Comparison of ENCODE assay signal across 27 cellular contexts in genomic region chr3:12147263-12147780, GRCh38. TPM values are rescaled to one million over a fixed set of nuclear protein-coding genes. Genes with fewer than 3 reads are reported as not detected.
DNase-seq lines count a peak whose midpoint lies in the region; ATAC-seq, FAIRE-seq and TF ChIP-seq lines count a peak whose summit lies in the region.
"Had no signal": no experiment of that assay in that cellular context is flagged by ENCODE, and none has a peak within 500 bp of the region (broad histone marks: within the 10 kb centered on the region; RNA-seq: fewer than 3 reads in every experiment).

No MANE protein-coding gene starts in this region.

- ATAC-seq in HepG2 (no peak), right lobe of liver (no peak), gastrocnemius medialis (no peak), T-helper 17 cell (no peak)

- H3K4me2 ChIP-seq in HepG2 (ENCODE audit: low read depth, low read length) (no peak overlapping the region), OCI-LY7 (ENCODE audit: low read length) (no peak overlapping the region)

- TF ChIP-seq POLR2A in HepG2 (IDR thresholded peaks at IDR 0.05; ENCODE audit: insufficient read depth in 1 of 2, low read depth in 2 of 2, low read length in 2 of 2) (no peak), right lobe of liver (IDR thresholded peaks at IDR 0.05) (no peak), esophagus muscularis mucosa (IDR thresholded peaks at IDR 0.05; ENCODE audit: low read depth) (no peak), gastrocnemius medialis (IDR thresholded peaks at IDR 0.05) (no peak)

- no peak overlapping the region for H3K4me3 Mint-ChIP-seq in T-helper 17 cell
- H3K4me3 Mint-ChIP-seq: CD14-positive monocyte, IgD-negative memory B cell had no signal

- TF ChIP-seq CTCF in HepG2 (CRISPR knock-in tag; IDR thresholded peaks at IDR 0.05) (no peak), right lobe of liver (IDR thresholded peaks at IDR 0.05) (no peak), esophagus muscularis mucosa (IDR thresholded peaks at IDR 0.05) (no peak), gastrocnemius medialis (IDR thresholded peaks at IDR 0.05 in 4 of 5, conservative IDR thresholded peaks at IDR 0.05 in 1 of 5) (no peak), OCI-LY7 (conservative IDR thresholded peaks at IDR 0.05; ENCODE audit: low read length) (no peak)

- in situ Hi-C loops in HepG2 (cut with HindIII; ENCODE audit: extremely low pct_ligation_motif_present, low pct_unique_long_range_greater_than_20kb), result no loop called here
- in situ Hi-C loops in gastrocnemius medialis (cut with MboI; ENCODE audit: low sequenced_read_pairs in 4 of 4), result loop anchor here in 2 of 4 donors (25.0 kb wide), 1 partner anchor 565 kb away; no protein-coding TSS in a partner anchor

- no peak overlapping the region for H3K4me3 ChIP-seq in HepG2 (replicated peaks in 1 of 3; ENCODE audit: insufficient read depth in 1 of 3, low read depth in 2 of 3, low read length in 3 of 3)
- no peak overlapping the region for H3K4me3 ChIP-seq in right lobe of liver
- H3K4me3 ChIP-seq in esophagus muscularis mucosa, result no peak overlapping the region
- no peak overlapping the region for H3K4me3 ChIP-seq in gastrocnemius medialis
- no peak overlapping the region for H3K4me3 ChIP-seq in OCI-LY7 (ENCODE audit: low read depth, low read length, poor library complexity, severe bottlenecking)
- H3K4me3 ChIP-seq: HAP-1 had no signal

- BruUV-seq in HepG2 (replicated peaks; lab: Mats Ljungman, UMichigan) (no TSS peak), OCI-LY7 (replicated peaks; lab: Mats Ljungman, UMichigan) (no TSS peak)

- no peak for FAIRE-seq in HepG2 (lab: Jason Lieb, UNC)
- FAIRE-seq: GM12892 had no signal

- intact Hi-C loops in HepG2 (cut with micrococcal nuclease; ENCODE audit: unreplicated experiment), result no loop called here
- intact Hi-C loops in right lobe of liver (cut with DNase I), result no loop called here
- intact Hi-C loops in esophagus muscularis mucosa (cut with DNase I), result no loop called here
- intact Hi-C loops in gastrocnemius medialis (cut with DNase I; ENCODE audit: low total_unique reads), result no loop called here
- intact Hi-C loops in OCI-LY7 (cut with micrococcal nuclease; ENCODE audit: unreplicated experiment), result no loop called here

- no peak overlapping the region for H3K9ac ChIP-seq in HepG2 (ENCODE audit: insufficient read depth, low read depth, low read length)

- H3K27me3 ChIP-seq in HepG2 (ENCODE audit: control insufficient read depth in 1 of 2, insufficient read depth in 2 of 2, low read length in 2 of 2) (peaks cover 2 to 18% of the 10 kb centered on the region in 2 experiments; a peak in 3 of 5 replicates), right lobe of liver (no peaks in the 10 kb centered on the region), esophagus muscularis mucosa (no peaks in the 10 kb centered on the region), gastrocnemius medialis (no peaks in the 10 kb centered on the region)
- H3K27me3 ChIP-seq: BE2C had no signal

- H3K79me2 ChIP-seq in HepG2 (ENCODE audit: insufficient read depth, low read length) (no peaks in the 10 kb centered on the region), OCI-LY7 (ENCODE audit: insufficient read depth, low read depth, low read length) (no peaks in the 10 kb centered on the region)

- H3K27ac Mint-ChIP-seq in T-helper 17 cell, result no peak overlapping the region
- H3K27ac Mint-ChIP-seq: CD14-positive monocyte, IgD-negative memory B cell had no signal

- peaks cover 5% of the 10 kb centered on the region for H3K36me3 Mint-ChIP-seq in T-helper 17 cell (ENCODE audit: low read depth)
- H3K36me3 Mint-ChIP-seq: CD14-positive monocyte had no signal

- H3K9me2 ChIP-seq in OCI-LY7 (ENCODE audit: insufficient read depth, low read length), result no peaks in the 10 kb centered on the region

- TF ChIP-seq RAD21 in HepG2 (CRISPR knock-in tag; IDR thresholded peaks at IDR 0.05), result no peak

- H3K27me3 Mint-ChIP-seq in T-helper 17 cell, result peaks cover 17% of the 10 kb centered on the region

- no peak overlapping the region for H3K27ac ChIP-seq in HepG2 (ENCODE audit: extremely low read length, insufficient read depth, low read length)
- H3K27ac ChIP-seq in right lobe of liver, result no peak overlapping the region
- H3K27ac ChIP-seq in esophagus muscularis mucosa (replicated peaks in 1 of 4), result peak overlapping the region in 3 of 4 donors; percentile 35 to 55 (median 44)
- H3K27ac ChIP-seq in gastrocnemius medialis, result peak overlapping the region; percentile 57 to 92 (median 76)
- no peak overlapping the region for H3K27ac ChIP-seq in OCI-LY7 (ENCODE audit: low read depth, low read length, poor library complexity, severe bottlenecking)

- POLR2A ChIA-PET in HepG2 (lab: Yijun Ruan, JAX) (no interaction called here), OCI-LY7 (lab: Charles Lee) (no interaction called here)

- TF ChIP-seq EP300 in HepG2 (IDR thresholded peaks at IDR 0.05; ENCODE audit: low read depth in 2 of 2, low read length in 2 of 2), result no peak
- no peak for TF ChIP-seq EP300 in HepG2 (CRISPR knock-in tag; IDR thresholded peaks at IDR 0.05; ENCODE audit: borderline replicate concordance)
- TF ChIP-seq EP300 in esophagus muscularis mucosa (IDR thresholded peaks at IDR 0.05), result no peak

- no peaks in the 10 kb centered on the region for H4K20me1 ChIP-seq in HepG2 (ENCODE audit: insufficient read depth, low read length)
- H4K20me1 ChIP-seq in OCI-LY7 (ENCODE audit: insufficient read depth, low read length), result no peaks in the 10 kb centered on the region

- DNase-seq in HepG2 (ENCODE audit: low spot score) (no peak), right lobe of liver (no peak), esophagus muscularis mucosa (ENCODE audit: extremely low spot score) (peak; percentile 8), gastrocnemius medialis (no peak), A172 (ENCODE audit: low spot score) (no peak), OCI-LY7 (ENCODE audit: low spot score) (no peak), T-helper 17 cell (no peak)
- DNase-seq: ACHN; BE2C; Calu3; DMS79 treated with DMSO at 0.1 percent for 48 hours; GF-D8; GOT3; NCI-H1048; NCI-H1417; NCI-H1694; NCI-H2029 treated with DMSO at 0.1 percent for 48 hours; NCI-H446 treated with DMSO at 0.1 percent for 48 hours; NCI-H526; NCI-H82; NK-92 treated with Interleukin-12 subunit alpha and Interleukin-12 subunit beta, amount 100 ng/mL, for 24 hours; RPMI8226; SHP77 treated with DMSO at 0.1 percent for 48 hours had no signal

- CTCF ChIA-PET in HepG2 (lab: Yijun Ruan, JAX; ENCODE audit: low intra/inter-chr PET ratio, low total read pairs) (no interaction called here), OCI-LY7 (lab: Charles Lee; ENCODE audit: unreplicated experiment) (no interaction called here)

- 17% methylated on average over 7 of the region's 7 CpGs for WGBS in HepG2 (ENCODE audit: low lambda C conversion rate)
- 87% methylated on average over 6 of the region's 7 CpGs for WGBS in right lobe of liver (ENCODE audit: insufficient coverage, low coverage, low lambda C conversion rate, missing lambda C conversion rate)
- 90% methylated on average over 7 of the region's 7 CpGs for WGBS in esophagus muscularis mucosa

- H3K9me3 ChIP-seq in HepG2 (ENCODE audit: low read length), result no peaks in the 10 kb centered on the region
- H3K9me3 ChIP-seq in right lobe of liver, result no peaks in the 10 kb centered on the region
- H3K9me3 ChIP-seq in esophagus muscularis mucosa, result no peaks in the 10 kb centered on the region
- H3K9me3 ChIP-seq in gastrocnemius medialis, result no peaks in the 10 kb centered on the region
- no peaks in the 10 kb centered on the region for H3K9me3 ChIP-seq in OCI-LY7 (ENCODE audit: low read length)
- H3K9me3 ChIP-seq in T-helper 17 cell (ENCODE audit: control insufficient read depth, low read length, poor library complexity, severe bottlenecking), result no peaks in the 10 kb centered on the region
- H3K9me3 ChIP-seq: BE2C, HAP-1 had no signal

- H3K4me1 Mint-ChIP-seq in T-helper 17 cell, result no peaks in the 10 kb centered on the region
- H3K4me1 Mint-ChIP-seq: IgD-negative memory B cell had no signal

- H3K4me1 ChIP-seq in HepG2 (ENCODE audit: insufficient read depth, low read length), result no peaks in the 10 kb centered on the region
- H3K4me1 ChIP-seq in right lobe of liver, result no peaks in the 10 kb centered on the region
- H3K4me1 ChIP-seq in esophagus muscularis mucosa, result peaks cover 24 to 40% (median 36%) of the 10 kb centered on the region in 4 donors
- peaks cover 35 to 60% of the 10 kb centered on the region in 2 donors for H3K4me1 ChIP-seq in gastrocnemius medialis
- no peaks in the 10 kb centered on the region for H3K4me1 ChIP-seq in OCI-LY7 (ENCODE audit: insufficient read depth, low read length, poor library complexity, severe bottlenecking)
- H3K4me1 ChIP-seq: HAP-1 had no signal

- H2AFZ ChIP-seq in HepG2 (ENCODE audit: low read length) (no peak overlapping the region), OCI-LY7 (ENCODE audit: low read length) (no peak overlapping the region)

- no peaks in the 10 kb centered on the region for H3K36me3 ChIP-seq in HepG2 (replicated peaks in 1 of 2; ENCODE audit: control insufficient read depth in 1 of 2, insufficient read depth in 2 of 2, low read length in 2 of 2)
- H3K36me3 ChIP-seq in right lobe of liver, result no peaks in the 10 kb centered on the region
- peaks cover 0 to 13% (median 3%) of the 10 kb centered on the region in 4 donors for H3K36me3 ChIP-seq in esophagus muscularis mucosa
- no peaks in the 10 kb centered on the region for H3K36me3 ChIP-seq in gastrocnemius medialis
- no peaks in the 10 kb centered on the region for H3K36me3 ChIP-seq in OCI-LY7 (ENCODE audit: insufficient read depth, low read length)
- H3K36me3 ChIP-seq: HAP-1 had no signal

RNA-seq across cellular contexts. Expression of gene TIMP4, which starts 11.4 kb away (rescaled TPM):
- total RNA-seq in HepG2 (2016; rRNA removed; fragmentation: Illumina TruSeq; extraction: Trizol), result 0.07 TPM in 1 of 2 replicates, not detected in the other
- 0.26 TPM in 1 of 2 replicates, not detected in the other for total RNA-seq in HepG2 (2016; cell fraction: cytosol; rRNA removed; fragmentation: Illumina TruSeq; extraction: Trizol; ENCODE audit: low read depth)
- not detected in 2 replicates for total RNA-seq in HepG2 (2016; cell fraction: insoluble cytoplasmic fraction; rRNA removed; fragmentation: Illumina TruSeq; extraction: Trizol)
- 0.09 and 0.17 TPM in 2 replicates for total RNA-seq in HepG2 (2016; cell fraction: membrane; rRNA removed; fragmentation: Illumina TruSeq; extraction: Trizol)
- total RNA-seq in HepG2 (2016; cell fraction: nucleus; rRNA removed; fragmentation: Illumina TruSeq; extraction: Trizol), result not detected in 2 replicates
- polyA plus RNA-seq in HepG2 (2011; rRNA removed), result 0.05 TPM in 1 of 2 replicates, not detected in the other
- polyA plus RNA-seq in HepG2 (2011; cell fraction: cytosol; rRNA removed), result 0.08 TPM in 1 of 2 replicates, not detected in the other
- not detected in 2 replicates for polyA plus RNA-seq in HepG2 (2011; cell fraction: nucleus; rRNA removed)
- polyA plus RNA-seq in HepG2 (2012), result 0.19 TPM in 1 of 2 replicates, not detected in the other
- 0.08 and 0.23 TPM in 2 replicates for polyA plus RNA-seq in HepG2 (2016; cell fraction: cytosol; fragmentation: Illumina TruSeq; extraction: Trizol; ENCODE audit: low read depth)
- not detected in 2 replicates for polyA plus RNA-seq in HepG2 (2016; cell fraction: insoluble cytoplasmic fraction; fragmentation: Illumina TruSeq; extraction: Trizol; ENCODE audit: low read depth)
- 0.15 and 0.19 TPM in 2 replicates for polyA plus RNA-seq in HepG2 (2016; cell fraction: membrane; fragmentation: Illumina TruSeq; extraction: Trizol; ENCODE audit: low read depth)
- 0.29 TPM in 1 of 2 replicates, not detected in the other for polyA plus RNA-seq in HepG2 (2016; cell fraction: nucleus; fragmentation: Illumina TruSeq; extraction: Trizol; ENCODE audit: insufficient read depth, low read depth)
- 8.5 TPM in 1 of 2 replicates, not detected in the other for polyA minus RNA-seq in HepG2 (2011; rRNA and poly(A)+ RNA removed; ENCODE audit: low replicate concordance)
- not detected in 2 replicates for polyA minus RNA-seq in HepG2 (2011; cell fraction: cytosol; rRNA and poly(A)+ RNA removed)
- not detected in 2 replicates for polyA minus RNA-seq in HepG2 (2011; cell fraction: nucleus; rRNA and poly(A)+ RNA removed)
- total RNA-seq in right lobe of liver, result 1 to 10 TPM in 2 of 6 experiments, under 1 TPM in 3, not detected in 1; 0.35 to 2.2 (median 0.66) TPM
- 10 to 100 TPM; 24.1 to 48.0 (median 30.5) TPM for total RNA-seq in esophagus muscularis mucosa
- total RNA-seq in gastrocnemius medialis, result 10 to 100 TPM; 15.9 to 29.7 (median 22.5) TPM
- 6.1 and 8.6 TPM in 2 replicates for total RNA-seq in A172 (2014; rRNA removed; shearing (Covaris generic))
- not detected in 2 replicates for total RNA-seq in OCI-LY7 (2014; rRNA removed; shearing (Covaris generic))
- total RNA-seq in OCI-LY7 (2022), result not detected in 2 replicates
- total RNA-seq in T-helper 17 cell, result not detected
- polyA plus RNA-seq: CD14-positive monocyte, IgD-negative memory B cell had no signal

Comparison
In these comparisons a context has a peak if more than half of its experiments do, and no peak if none do; other contexts are left out.
1. H3K27ac ChIP-seq: peak in esophagus muscularis mucosa (3 of 4) and gastrocnemius medialis (4 of 4); none in HepG2 (single experiment), right lobe of liver (0 of 3) and OCI-LY7 (single experiment).